In genomic region chr10:104406715-104407517, GRCh38 we compare ENCODE assay signal across 9 cellular contexts. TPM values are rescaled to one million over a fixed set of nuclear protein-coding genes. Genes with fewer than 3 reads are reported as not detected.
DNase-seq lines count a peak whose midpoint lies in the region; ATAC-seq and TF ChIP-seq lines count a peak whose summit lies in the region.
"Had no signal": no experiment of that assay in that cellular context is flagged by ENCODE, and none has a peak within 500 bp of the region (broad histone marks: within the 10 kb centered on the region; RNA-seq: fewer than 3 reads in every experiment).

No MANE protein-coding gene starts in this region.

- H3K4me1 Mint-ChIP-seq in stimulated activated effector memory CD8-positive, alpha-beta T cell treated with anti-CD3 and anti-CD28 coated beads, Interleukin-12 subunit alpha, Interleukin-12 subunit beta, amount 100 ng/mL, for 72 hours, result no peaks in the 10 kb centered on the region

- TF ChIP-seq CTCF in GM06990 (IDR thresholded peaks at IDR 0.05; ENCODE audit: insufficient read depth, low read length, poor library complexity, severe bottlenecking), result peak; percentile 53
- peak; percentile 68 for TF ChIP-seq CTCF in astrocyte of the cerebellum (IDR thresholded peaks at IDR 0.05; ENCODE audit: low read depth, low read length, missing control alignments)
- peak; percentile 17 for TF ChIP-seq CTCF in lung (IDR thresholded peaks at IDR 0.05; ENCODE audit: control extremely low read depth, extremely low read depth)

- no peak overlapping the region for H3K27ac ChIP-seq in lung (ENCODE audit: low read depth in 1 of 2, low read length in 1 of 2)

- ATAC-seq in lung (ENCODE audit: insufficient read depth, low FRiP score), result no peak
- ATAC-seq in GM18505 (IDR thresholded peaks at IDR 0.05; ENCODE audit: unreplicated experiment), result no peak
- ATAC-seq in stimulated activated effector memory CD8-positive, alpha-beta T cell treated with anti-CD3 and anti-CD28 coated beads, Interleukin-12 subunit alpha, Interleukin-12 subunit beta, amount 100 ng/mL, for 72 hours, result no peak
- ATAC-seq: naive thymus-derived CD8-positive, alpha-beta T cell had no signal

- H3K4me3 Mint-ChIP-seq in stimulated activated effector memory CD8-positive, alpha-beta T cell treated with anti-CD3 and anti-CD28 coated beads, Interleukin-12 subunit alpha, Interleukin-12 subunit beta, amount 100 ng/mL, for 72 hours, result no peak overlapping the region
- H3K4me3 Mint-ChIP-seq: naive thymus-derived CD8-positive, alpha-beta T cell had no signal

- H3K9me3 Mint-ChIP-seq in stimulated activated effector memory CD8-positive, alpha-beta T cell treated with anti-CD3 and anti-CD28 coated beads, Interleukin-12 subunit alpha, Interleukin-12 subunit beta, amount 100 ng/mL, for 72 hours, result no peaks in the 10 kb centered on the region
- H3K9me3 Mint-ChIP-seq: naive thymus-derived CD8-positive, alpha-beta T cell had no signal

- H3K27me3 ChIP-seq in GM06990 (replicated peaks; ENCODE audit: control insufficient read depth, insufficient read depth, low read length) (no peaks in the 10 kb centered on the region; the same call in none of the 2 replicates), lung (ENCODE audit: control insufficient read depth, insufficient read depth) (no peaks in the 10 kb centered on the region)

- DNase-seq in GM06990 (ENCODE audit: extremely low read depth, insufficient read length) (no peak), astrocyte of the cerebellum (ENCODE audit: low read depth) (peak; percentile 59), lung (ENCODE audit: low spot score) (no peak), NCI-H128 (lab: John Stamatoyannopoulos, UW; ENCODE audit: unreplicated experiment) (no peak), T1000 (lab: John Stamatoyannopoulos, UW) (no peak)
- peak; percentile 59 for DNase-seq in Jurkat, Clone E6-1 (ENCODE audit: low read depth, low spot score)
- DNase-seq in stimulated activated effector memory CD8-positive, alpha-beta T cell treated with anti-CD3 and anti-CD28 coated beads, Interleukin-12 subunit alpha, Interleukin-12 subunit beta, amount 100 ng/mL, for 72 hours (ENCODE audit: low spot score in 2 of 2), result no peak

- no peak overlapping the region for H3K4me3 ChIP-seq in GM06990 (replicated peaks; ENCODE audit: low read depth, low read length)
- H3K4me3 ChIP-seq in Jurkat, Clone E6-1 (ENCODE audit: low read length), result no peak overlapping the region
- no peak overlapping the region for H3K4me3 ChIP-seq in astrocyte of the cerebellum (ENCODE audit: low read depth, low read length)
- H3K4me3 ChIP-seq in lung, result no peak overlapping the region

- no peak overlapping the region for H3K27ac Mint-ChIP-seq in stimulated activated effector memory CD8-positive, alpha-beta T cell treated with anti-CD3 and anti-CD28 coated beads, Interleukin-12 subunit alpha, Interleukin-12 subunit beta, amount 100 ng/mL, for 72 hours
- H3K27ac Mint-ChIP-seq: naive thymus-derived CD8-positive, alpha-beta T cell had no signal

- 21 to 40% methylated on average over 7 of the region's 7 CpGs for WGBS in lung, 2 donors

- H3K36me3 Mint-ChIP-seq in stimulated activated effector memory CD8-positive, alpha-beta T cell treated with anti-CD3 and anti-CD28 coated beads, Interleukin-12 subunit alpha, Interleukin-12 subunit beta, amount 100 ng/mL, for 72 hours, result no peaks in the 10 kb centered on the region
- H3K36me3 Mint-ChIP-seq: naive thymus-derived CD8-positive, alpha-beta T cell had no signal

- in situ Hi-C loops in astrocyte of the cerebellum (cut with HindIII; ENCODE audit: low sequenced_read_pairs), result no loop called here

- no peak for TF ChIP-seq POLR2A in GM18505 (IDR thresholded peaks at IDR 0.05; ENCODE audit: borderline replicate concordance, extremely low read depth, insufficient read depth, insufficient read length)

- no peaks in the 10 kb centered on the region for H3K4me1 ChIP-seq in lung (ENCODE audit: control insufficient read depth in 2 of 2, insufficient read depth in 2 of 2, low read length in 2 of 2)

- H3K36me3 ChIP-seq in GM06990 (ENCODE audit: control insufficient read depth, insufficient read depth, low read length), result no peaks in the 10 kb centered on the region
- H3K36me3 ChIP-seq in lung (ENCODE audit: control insufficient read depth in 2 of 2, insufficient read depth in 2 of 2, low read length in 2 of 2), result no peaks in the 10 kb centered on the region

- H3K9me3 ChIP-seq in lung (ENCODE audit: control insufficient read depth in 2 of 2, insufficient read depth in 1 of 2, low read length in 1 of 2), result no peaks in the 10 kb centered on the region

RNA-seq across cellular contexts. Expression of gene CFAP58, which starts 53.3 kb away (rescaled TPM):
- 0.34 TPM for polyA plus RNA-seq in Jurkat, Clone E6-1 (2012; ENCODE audit: insufficient read depth, insufficient read length)
- total RNA-seq in lung, result 1 to 10 TPM; 5.0 to 5.4 TPM
- polyA plus RNA-seq in lung, result 1 to 10 TPM; 1.4 to 2.2 TPM
- total RNA-seq: naive thymus-derived CD8-positive, alpha-beta T cell had no signal
- polyA plus RNA-seq: naive thymus-derived CD8-positive, alpha-beta T cell had no signal

Comparison
In these comparisons a context has a peak if more than half of its experiments do, and no peak if none do; other contexts are left out.
1. DNase-seq: peak in Jurkat, Clone E6-1 (single experiment) and astrocyte of the cerebellum (single experiment); none in GM06990 (single experiment), lung (single experiment), NCI-H128 (single experiment), T1000 (single experiment) and stimulated activated effector memory CD8-positive, alpha-beta T cell treated with anti-CD3 and anti-CD28 coated beads, Interleukin-12 subunit alpha, Interleukin-12 subunit beta, amount 100 ng/mL, for 72 hours (0 of 2).
2. CTCF ChIP-seq: peak in every context shown above with its lines; median percentile 68 in astrocyte of the cerebellum; 53 in GM06990; 17 in lung.